In genomic region chr3:196963309-196963953, GRCh38 we compare ENCODE assay signal across 1 cellular context.
TF ChIP-seq lines count a peak whose summit lies in the region.

No MANE protein-coding gene starts in this region.

TF ChIP-seq in K562, 482 proteins besides CTCF, POLR2A, EP300 and RAD21 (continued from another document):
- TF ChIP-seq ZBTB9 (CRISPR knock-in tag; IDR thresholded peaks at IDR 0.05) (no peak), NCOA2 (IDR thresholded peaks at IDR 0.05; ENCODE audit: partially characterized antibody in 2 of 2) (no peak), SMARCE1 (IDR thresholded peaks at IDR 0.05) (no peak), TEAD1 (CRISPR knock-in tag; IDR thresholded peaks at IDR 0.05) (no peak), ZNF24 (IDR thresholded peaks at IDR 0.05) (no peak), PATZ1 (CRISPR knock-in tag; IDR thresholded peaks at IDR 0.05; ENCODE audit: borderline replicate concordance) (no peak), ZNF23 (CRISPR knock-in tag; IDR thresholded peaks at IDR 0.05) (no peak), SMARCC2 (IDR thresholded peaks at IDR 0.05; ENCODE audit: low read depth) (no peak), GTF3C2 (IDR thresholded peaks at IDR 0.05; ENCODE audit: borderline replicate concordance, extremely low read depth, insufficient read length) (no peak), TAL1 (IDR thresholded peaks at IDR 0.05) (no peak), RNF2 (IDR thresholded peaks at IDR 0.05) (no peak), SREBF2 (CRISPR knock-in tag; IDR thresholded peaks at IDR 0.05) (no peak), ZBTB11 (CRISPR knock-in tag; IDR thresholded peaks at IDR 0.05) (no peak), GTF2E2 (tag; IDR thresholded peaks at IDR 0.05) (no peak)
TF ChIP-seq in K562: peak in this region for 0.
